In the genomic region with DNA sequence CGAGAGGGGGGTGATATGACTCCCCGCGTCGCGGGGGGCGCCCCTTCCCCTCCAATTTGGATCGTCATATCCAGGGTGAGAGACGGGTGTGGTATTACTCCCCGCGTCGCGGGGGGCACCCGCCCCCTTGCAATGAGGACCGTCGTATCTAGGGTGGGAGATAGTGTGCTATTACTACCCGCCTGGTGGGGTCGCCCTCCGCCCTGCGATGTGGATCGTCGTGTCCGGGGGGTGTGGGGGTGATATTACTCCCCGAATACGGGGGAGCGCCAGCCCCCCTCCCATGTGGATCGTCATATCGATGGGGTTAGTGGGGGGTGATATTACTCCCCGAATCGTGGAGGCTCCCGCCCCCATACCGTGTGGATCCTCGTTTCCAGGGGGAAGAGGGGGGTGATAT, we compare ENCODE assay signal across 8 cellular contexts. TPM values are rescaled to one million over a fixed set of nuclear protein-coding genes. Genes with fewer than 3 reads are reported as not detected.
DNase-seq lines count a peak whose midpoint lies in the region; ATAC-seq, FAIRE-seq and TF ChIP-seq lines count a peak whose summit lies in the region.

No MANE protein-coding gene starts in this region.

- POLR2A ChIA-PET in activated CD4-positive, alpha-beta memory T cell treated with anti-CD3 and anti-CD28 coated beads for 36 hours (lab: Charles Lee) = no interaction called here
- POLR2A ChIA-PET in activated CD4-positive, alpha-beta memory T cell treated with anti-CD3 and anti-CD28 coated beads, Interleukin-2, amount 10 ng/mL, durations not matched to agents 7 days and 5 days (lab: Charles Lee) = no interaction called here

- no peaks in the 10 kb centered on the region for H3K27me3 ChIP-seq in astrocyte (ENCODE audit: insufficient read depth, low read length)
- H3K27me3 ChIP-seq in subcutaneous abdominal adipose tissue (ENCODE audit: control insufficient read depth in 5 of 5, insufficient read depth in 4 of 5, low read length in 5 of 5) = peaks cover 0 to 7% (median 3%) of the 10 kb centered on the region in 5 donors

- H3K36me3 ChIP-seq in astrocyte (ENCODE audit: insufficient read depth, low read length) (no peaks in the 10 kb centered on the region), subcutaneous abdominal adipose tissue (ENCODE audit: control insufficient read depth in 5 of 5, insufficient read depth in 5 of 5, low read length in 5 of 5) (no peaks in the 10 kb centered on the region)

- H2AFZ ChIP-seq in astrocyte (ENCODE audit: low read depth, low read length) = peak overlapping the region; percentile 69

- no peak for ATAC-seq in HG02759 (IDR thresholded peaks at IDR 0.05; ENCODE audit: unreplicated experiment)
- ATAC-seq in HG02798 (IDR thresholded peaks at IDR 0.05; ENCODE audit: poor library complexity, unreplicated experiment) = no peak

- peak; percentile 49 for DNase-seq in activated CD4-positive, alpha-beta memory T cell treated with anti-CD3 and anti-CD28 coated beads for 36 hours
- no peak for DNase-seq in activated CD4-positive, alpha-beta memory T cell treated with anti-CD3 and anti-CD28 coated beads, Interleukin-2, amount 10 ng/mL, durations not matched to agents 7 days and 5 days
- DNase-seq in astrocyte (ENCODE audit: low read depth) (no peak), lung microvascular endothelial cell (ENCODE audit: low read depth in 2 of 2) (peak; percentile 2 to 21), NCI-H446 treated with DMSO at 0.1 percent for 48 hours (lab: John Stamatoyannopoulos, UW) (no peak)

- H3K36me3 Mint-ChIP-seq in activated CD4-positive, alpha-beta memory T cell treated with anti-CD3 and anti-CD28 coated beads for 36 hours = no peaks in the 10 kb centered on the region
- no peaks in the 10 kb centered on the region for H3K36me3 Mint-ChIP-seq in activated CD4-positive, alpha-beta memory T cell treated with anti-CD3 and anti-CD28 coated beads, Interleukin-2, amount 10 ng/mL, durations not matched to agents 7 days and 5 days (ENCODE audit: low read depth)
- H3K36me3 Mint-ChIP-seq in astrocyte (ENCODE audit: low read depth, unreplicated experiment) = no peaks in the 10 kb centered on the region

- H3K4me3 Mint-ChIP-seq in activated CD4-positive, alpha-beta memory T cell treated with anti-CD3 and anti-CD28 coated beads for 36 hours = no peak overlapping the region
- no peak overlapping the region for H3K4me3 Mint-ChIP-seq in activated CD4-positive, alpha-beta memory T cell treated with anti-CD3 and anti-CD28 coated beads, Interleukin-2, amount 10 ng/mL, durations not matched to agents 7 days and 5 days
- H3K4me3 Mint-ChIP-seq in astrocyte (ENCODE audit: unreplicated experiment) = no peak overlapping the region

- TF ChIP-seq CTCF in astrocyte (IDR thresholded peaks at IDR 0.05; ENCODE audit: insufficient read depth, low read depth, low read length) = peak; percentile 3

- H3K4me1 ChIP-seq in astrocyte (ENCODE audit: insufficient read depth, low read length) (no peaks in the 10 kb centered on the region), subcutaneous abdominal adipose tissue (ENCODE audit: control insufficient read depth in 5 of 5, insufficient read depth in 5 of 5, low read length in 5 of 5) (peaks cover 0 to 13% (median 7%) of the 10 kb centered on the region in 5 donors)

- H3K4me2 ChIP-seq in astrocyte (ENCODE audit: low read length) = peak overlapping the region; percentile 80

- intact Hi-C loops in activated CD4-positive, alpha-beta memory T cell treated with anti-CD3 and anti-CD28 coated beads for 36 hours (cut with micrococcal nuclease) = no loop called here

- H3K79me2 ChIP-seq in astrocyte (ENCODE audit: insufficient read depth, low read length) = no peaks in the 10 kb centered on the region

- H3K9ac ChIP-seq in astrocyte (ENCODE audit: low read length) = peak overlapping the region; percentile 52
- peak overlapping the region in 2 of 5 donors; percentile 30 to 48 for H3K9ac ChIP-seq in subcutaneous abdominal adipose tissue (ENCODE audit: low read length in 5 of 5)

- H3K4me1 Mint-ChIP-seq in activated CD4-positive, alpha-beta memory T cell treated with anti-CD3 and anti-CD28 coated beads for 36 hours (ENCODE audit: low read depth) = peaks cover 4% of the 10 kb centered on the region
- peaks cover 2% of the 10 kb centered on the region for H3K4me1 Mint-ChIP-seq in activated CD4-positive, alpha-beta memory T cell treated with anti-CD3 and anti-CD28 coated beads, Interleukin-2, amount 10 ng/mL, durations not matched to agents 7 days and 5 days
- H3K4me1 Mint-ChIP-seq in astrocyte (ENCODE audit: low read depth, unreplicated experiment) = no peaks in the 10 kb centered on the region

- H3K9me3 ChIP-seq in astrocyte (ENCODE audit: insufficient read depth, low read depth, low read length) = no peaks in the 10 kb centered on the region
- no peaks in the 10 kb centered on the region for H3K9me3 ChIP-seq in subcutaneous abdominal adipose tissue (ENCODE audit: control insufficient read depth in 5 of 5, low read length in 5 of 5)

- no peak overlapping the region for H3K27ac ChIP-seq in astrocyte (ENCODE audit: low read depth, low read length)
- no peak overlapping the region for H3K27ac ChIP-seq in subcutaneous abdominal adipose tissue (ENCODE audit: low read depth, low read length)

- FAIRE-seq in astrocyte (lab: Jason Lieb, UNC) = no peak

- H3K27me3 Mint-ChIP-seq in activated CD4-positive, alpha-beta memory T cell treated with anti-CD3 and anti-CD28 coated beads for 36 hours = peaks cover 6% of the 10 kb centered on the region
- no peaks in the 10 kb centered on the region for H3K27me3 Mint-ChIP-seq in activated CD4-positive, alpha-beta memory T cell treated with anti-CD3 and anti-CD28 coated beads, Interleukin-2, amount 10 ng/mL, durations not matched to agents 7 days and 5 days
- peaks cover 11% of the 10 kb centered on the region for H3K27me3 Mint-ChIP-seq in astrocyte (ENCODE audit: low read depth, unreplicated experiment)

- no peaks in the 10 kb centered on the region for H3K9me3 Mint-ChIP-seq in activated CD4-positive, alpha-beta memory T cell treated with anti-CD3 and anti-CD28 coated beads for 36 hours
- no peaks in the 10 kb centered on the region for H3K9me3 Mint-ChIP-seq in activated CD4-positive, alpha-beta memory T cell treated with anti-CD3 and anti-CD28 coated beads, Interleukin-2, amount 10 ng/mL, durations not matched to agents 7 days and 5 days
- peaks cover 4% of the 10 kb centered on the region for H3K9me3 Mint-ChIP-seq in astrocyte (ENCODE audit: unreplicated experiment)

- H3K4me3 ChIP-seq in astrocyte (ENCODE audit: insufficient read depth, low read depth, low read length) (peak overlapping the region; percentile 33), subcutaneous abdominal adipose tissue (ENCODE audit: low read depth in 1 of 5, low read length in 5 of 5) (peak overlapping the region; percentile 29 to 57 (median 53))

- no peaks in the 10 kb centered on the region for H4K20me1 ChIP-seq in astrocyte (ENCODE audit: insufficient read depth, low read length)

- CTCF ChIA-PET in activated CD4-positive, alpha-beta memory T cell treated with anti-CD3 and anti-CD28 coated beads for 36 hours (lab: Charles Lee) = no interaction called here
- CTCF ChIA-PET in activated CD4-positive, alpha-beta memory T cell treated with anti-CD3 and anti-CD28 coated beads, Interleukin-2, amount 10 ng/mL, durations not matched to agents 7 days and 5 days (lab: Charles Lee) = no interaction called here

- no peak overlapping the region for H3K27ac Mint-ChIP-seq in activated CD4-positive, alpha-beta memory T cell treated with anti-CD3 and anti-CD28 coated beads for 36 hours
- no peak overlapping the region for H3K27ac Mint-ChIP-seq in activated CD4-positive, alpha-beta memory T cell treated with anti-CD3 and anti-CD28 coated beads, Interleukin-2, amount 10 ng/mL, durations not matched to agents 7 days and 5 days
- no peak overlapping the region for H3K27ac Mint-ChIP-seq in astrocyte (ENCODE audit: unreplicated experiment)

RNA-seq across cellular contexts. Expression of gene RGCC, which starts 29.2 kb away (rescaled TPM):
- total RNA-seq in activated CD4-positive, alpha-beta memory T cell treated with anti-CD3 and anti-CD28 coated beads for 36 hours = 10 to 100 TPM; 94.8 to 96.8 TPM
- total RNA-seq in activated CD4-positive, alpha-beta memory T cell treated with anti-CD3 and anti-CD28 coated beads, Interleukin-2, amount 10 ng/mL, durations not matched to agents 7 days and 5 days = 10 to 100 TPM; 58.0 to 62.4 TPM
- 0.82 and 1.2 TPM in 2 replicates for total RNA-seq in astrocyte
- total RNA-seq in lung microvascular endothelial cell = 27.6 and 144 TPM in 2 replicates

Comparison
In these comparisons a context has a peak if more than half of its experiments do, and no peak if none do; other contexts are left out.
1. DNase-seq: peak in activated CD4-positive, alpha-beta memory T cell treated with anti-CD3 and anti-CD28 coated beads for 36 hours (single experiment) and lung microvascular endothelial cell (2 of 2); none in activated CD4-positive, alpha-beta memory T cell treated with anti-CD3 and anti-CD28 coated beads, Interleukin-2, amount 10 ng/mL, durations not matched to agents 7 days and 5 days (single experiment), astrocyte (single experiment) and NCI-H446 treated with DMSO at 0.1 percent for 48 hours (single experiment).
2. RNA of gene RGCC, which starts 29.2 kb away (total RNA-seq): 94.8 to 96.8 TPM in activated CD4-positive, alpha-beta memory T cell treated with anti-CD3 and anti-CD28 coated beads for 36 hours, 58.0 to 62.4 TPM in activated CD4-positive, alpha-beta memory T cell treated with anti-CD3 and anti-CD28 coated beads, Interleukin-2, amount 10 ng/mL, durations not matched to agents 7 days and 5 days and 27.6 to 144 TPM in lung microvascular endothelial cell; 0.82 to 1.2 TPM in astrocyte; every median in the first group is over 10 times any median in the second.